In the genomic region with DNA sequence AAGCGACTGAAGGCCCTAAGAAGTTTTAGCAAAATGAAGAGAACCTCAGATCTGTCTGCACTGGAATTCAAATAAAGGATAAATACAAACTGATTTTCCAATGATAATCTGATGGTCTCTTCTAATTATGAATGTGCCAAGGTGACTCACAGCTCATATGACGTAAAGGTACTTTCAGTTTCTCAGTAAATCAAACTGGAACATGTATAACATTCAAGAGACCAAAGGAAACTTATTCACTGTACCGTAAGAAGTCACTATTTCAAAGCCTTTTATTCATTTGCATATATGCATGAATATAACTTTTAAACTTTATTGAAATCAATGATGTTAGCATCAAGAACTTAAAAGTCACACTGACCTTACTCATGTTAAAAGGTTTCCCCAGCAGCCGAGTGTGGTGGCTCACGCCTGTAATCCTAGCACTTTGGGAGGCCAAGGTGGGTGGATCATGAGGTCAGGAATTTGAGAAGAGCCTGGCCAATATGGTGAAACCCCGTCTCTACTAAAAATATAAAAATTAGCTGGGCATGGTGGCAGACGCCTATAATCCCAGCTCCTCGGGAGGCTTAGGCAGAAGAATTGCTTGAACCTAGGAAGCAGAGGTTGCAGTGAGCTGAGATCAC, we compare ENCODE assay signal across 1 cellular context.
TF ChIP-seq lines count a peak whose summit lies in the region.

No MANE protein-coding gene starts in this region.

TF ChIP-seq in GM12878, 131 proteins besides CTCF, POLR2A, EP300 and RAD21 (continued from another document):
- TF ChIP-seq, protein P1, sequence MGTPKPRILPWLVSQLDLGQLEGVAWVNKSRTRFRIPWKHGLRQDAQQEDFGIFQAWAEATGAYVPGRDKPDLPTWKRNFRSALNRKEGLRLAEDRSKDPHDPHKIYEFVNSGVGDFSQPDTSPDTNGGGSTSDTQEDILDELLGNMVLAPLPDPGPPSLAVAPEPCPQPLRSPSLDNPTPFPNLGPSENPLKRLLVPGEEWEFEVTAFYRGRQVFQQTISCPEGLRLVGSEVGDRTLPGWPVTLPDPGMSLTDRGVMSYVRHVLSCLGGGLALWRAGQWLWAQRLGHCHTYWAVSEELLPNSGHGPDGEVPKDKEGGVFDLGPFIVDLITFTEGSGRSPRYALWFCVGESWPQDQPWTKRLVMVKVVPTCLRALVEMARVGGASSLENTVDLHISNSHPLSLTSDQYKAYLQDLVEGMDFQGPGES (IDR thresholded peaks at IDR 0.05): no peak
- TF ChIP-seq ZNF274 (IDR thresholded peaks at IDR 0.05; ENCODE audit: insufficient read depth, insufficient read length) (no peak), HDAC2 (IDR thresholded peaks at IDR 0.05) (no peak), JUNB (IDR thresholded peaks at IDR 0.05) (peak; percentile 50), MAX (IDR thresholded peaks at IDR 0.05; ENCODE audit: low read depth, low read length) (no peak), SMAD5 (IDR thresholded peaks at IDR 0.05; ENCODE audit: low read depth) (no peak), IKZF1 (conservative IDR thresholded peaks at IDR 0.05) (no peak)
- TF ChIP-seq, protein P2, sequence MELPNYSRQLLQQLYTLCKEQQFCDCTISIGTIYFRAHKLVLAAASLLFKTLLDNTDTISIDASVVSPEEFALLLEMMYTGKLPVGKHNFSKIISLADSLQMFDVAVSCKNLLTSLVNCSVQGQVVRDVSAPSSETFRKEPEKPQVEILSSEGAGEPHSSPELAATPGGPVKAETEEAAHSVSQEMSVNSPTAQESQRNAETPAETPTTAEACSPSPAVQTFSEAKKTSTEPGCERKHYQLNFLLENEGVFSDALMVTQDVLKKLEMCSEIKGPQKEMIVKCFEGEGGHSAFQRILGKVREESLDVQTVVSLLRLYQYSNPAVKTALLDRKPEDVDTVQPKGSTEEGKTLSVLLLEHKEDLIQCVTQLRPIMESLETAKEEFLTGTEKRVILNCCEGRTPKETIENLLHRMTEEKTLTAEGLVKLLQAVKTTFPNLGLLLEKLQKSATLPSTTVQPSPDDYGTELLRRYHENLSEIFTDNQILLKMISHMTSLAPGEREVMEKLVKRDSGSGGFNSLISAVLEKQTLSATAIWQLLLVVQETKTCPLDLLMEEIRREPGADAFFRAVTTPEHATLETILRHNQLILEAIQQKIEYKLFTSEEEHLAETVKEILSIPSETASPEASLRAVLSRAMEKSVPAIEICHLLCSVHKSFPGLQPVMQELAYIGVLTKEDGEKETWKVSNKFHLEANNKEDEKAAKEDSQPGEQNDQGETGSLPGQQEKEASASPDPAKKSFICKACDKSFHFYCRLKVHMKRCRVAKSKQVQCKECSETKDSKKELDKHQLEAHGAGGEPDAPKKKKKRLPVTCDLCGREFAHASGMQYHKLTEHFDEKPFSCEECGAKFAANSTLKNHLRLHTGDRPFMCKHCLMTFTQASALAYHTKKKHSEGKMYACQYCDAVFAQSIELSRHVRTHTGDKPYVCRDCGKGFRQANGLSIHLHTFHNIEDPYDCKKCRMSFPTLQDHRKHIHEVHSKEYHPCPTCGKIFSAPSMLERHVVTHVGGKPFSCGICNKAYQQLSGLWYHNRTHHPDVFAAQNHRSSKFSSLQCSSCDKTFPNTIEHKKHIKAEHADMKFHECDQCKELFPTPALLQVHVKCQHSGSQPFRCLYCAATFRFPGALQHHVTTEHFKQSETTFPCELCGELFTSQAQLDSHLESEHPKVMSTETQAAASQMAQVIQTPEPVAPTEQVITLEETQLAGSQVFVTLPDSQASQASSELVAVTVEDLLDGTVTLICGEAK (IDR thresholded peaks at IDR 0.05; ENCODE audit: borderline replicate concordance): peak; percentile 40; the same call in 1 of the 2 replicates
